21 cellular contexts compared by ENCODE assay signal in the genomic region with DNA sequence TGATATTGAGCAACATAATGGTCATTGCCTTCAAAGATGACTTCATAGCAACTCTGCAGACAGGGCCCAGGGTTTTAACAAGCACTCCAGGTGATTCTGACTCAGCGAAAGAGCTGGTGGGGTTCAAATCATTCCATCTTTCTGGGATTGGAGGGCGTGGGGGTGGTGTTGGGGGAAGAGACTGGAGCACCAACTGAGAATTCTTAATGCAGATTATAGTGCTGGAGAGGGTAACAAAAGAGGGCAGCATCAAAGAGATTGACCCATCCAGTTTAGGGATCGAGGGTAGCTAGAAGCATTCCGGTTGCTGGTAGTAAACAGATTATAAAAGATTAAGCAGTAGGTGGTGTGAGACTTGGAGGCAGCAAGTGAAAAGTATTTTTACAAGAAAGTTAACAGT. TPM values are rescaled to one million over a fixed set of nuclear protein-coding genes. Genes with fewer than 3 reads are reported as not detected.
"Had no signal": no experiment of that assay in that cellular context is flagged by ENCODE, and none has a peak within 500 bp of the region (broad histone marks: within the 10 kb centered on the region; RNA-seq: fewer than 3 reads in every experiment).

No MANE protein-coding gene starts in this region.

- ATAC-seq: activated T-helper 17 cell treated with anti-CD3 and anti-CD28 coated beads, Interleukin-2, amount 50 U/mL, for 72 hours; pancreas; psoas muscle; upper lobe of right lung had no signal

- H3K4me3 ChIP-seq: adrenal gland, ascending aorta, heart left ventricle, left ventricle myocardium inferior, pancreas, psoas muscle, upper lobe of right lung had no signal

- H3K4me1 ChIP-seq: upper lobe of right lung had no signal

- H3K36me3 ChIP-seq: adrenal gland, ascending aorta, brain microvascular endothelial cell, left ventricle myocardium inferior, pancreas had no signal

- DNase-seq: activated CD4-positive, alpha-beta T cell treated with anti-CD3 and anti-CD28 coated beads, Interleukin-2, amount 50 U/mL, for 4 hours; activated CD8-positive, alpha-beta memory T cell treated with anti-CD3 and anti-CD28 coated beads for 24 hours; activated CD8-positive, alpha-beta memory T cell treated with anti-CD3 and anti-CD28 coated beads, Interleukin-2, amount 50 U/mL, for 4 hours; activated T-cell treated with anti-CD3 and anti-CD28 coated beads, Interleukin-2, amount 50 U/mL, for 24 hours; adrenal gland; brain microvascular endothelial cell; heart left ventricle; kidney glomerular epithelial cell; left ventricle myocardium inferior; pancreas; psoas muscle; right cardiac atrium; stimulated activated CD4-positive, alpha-beta T cell treated with anti-CD3 and anti-CD28 coated beads, Interleukin-4, amount 100 ng/mL, for 24 hours; stimulated activated naive CD4-positive, alpha-beta T cell treated with Interleukin-2 at 50 U/mL for 16 hours; T-helper 9 cell; upper lobe of right lung had no signal

- H3K9me3 ChIP-seq: adrenal gland, ascending aorta, heart left ventricle, left ventricle myocardium inferior, pancreas, psoas muscle, upper lobe of right lung had no signal

- H3K27ac ChIP-seq: adrenal gland, ascending aorta, brain microvascular endothelial cell, epithelial cell of prostate, heart left ventricle, left ventricle myocardium inferior, pancreas, psoas muscle, upper lobe of right lung had no signal

- H3K27me3 ChIP-seq: adrenal gland, ascending aorta, brain microvascular endothelial cell, heart left ventricle, pancreas, upper lobe of right lung had no signal

RNA-seq across cellular contexts. Expression of gene CYP24A1, which starts 50.0 kb away (rescaled TPM):
- total RNA-seq: adrenal gland; ascending aorta; dermis microvascular lymphatic vessel endothelial cell; heart left ventricle; left ventricle myocardium inferior; psoas muscle; right cardiac atrium; T-helper 1 cell treated with Interleukin-12 subunit alpha and Interleukin-12 subunit beta and Interleukin-4 antibody, amounts not matched to agents 30 ng/mL and 1 ng/mL, for 36 hours had no signal
- polyA plus RNA-seq: heart left ventricle, pancreas, right cardiac atrium had no signal
